ENCODE assay signal across 9 cellular contexts in genomic region chr1:150009604-150010387, GRCh38. TPM values are rescaled to one million over a fixed set of nuclear protein-coding genes. Genes with fewer than 3 reads are reported as not detected.
A peak's percentile ranks its signal among the peaks of the same experiment; 100 is the strongest.
DNase-seq lines count a peak whose midpoint lies in the region; TF ChIP-seq lines count a peak whose summit lies in the region.
"Had no signal": no experiment of that assay in that cellular context is flagged by ENCODE, and none has a peak within 500 bp of the region (broad histone marks: within the 10 kb centered on the region; RNA-seq: fewer than 3 reads in every experiment).

No MANE protein-coding gene starts in this region.

- H3K9me3 ChIP-seq in right atrium auricular region, result no peaks in the 10 kb centered on the region
- H3K9me3 ChIP-seq in prostate gland, result no peaks in the 10 kb centered on the region
- H3K9me3 ChIP-seq in uterus, result no peaks in the 10 kb centered on the region

- TF ChIP-seq POLR2A in prostate gland (IDR thresholded peaks at IDR 0.05) (no peak), uterus (IDR thresholded peaks at IDR 0.05) (peak; percentile 47 to 49)

- intact Hi-C loops in prostate gland (cut with DNase I), result loop anchor here (5.0 kb wide), 1 partner anchor 58 kb away; the partner anchor contains the start of gene VPS45
- intact Hi-C loops in uterus (cut with DNase I; ENCODE audit: low total_unique reads), result no loop called here

- H3K27ac ChIP-seq in right atrium auricular region, result peak overlapping the region; percentile 96 to 98
- peak overlapping the region; percentile 96 to 98 for H3K27ac ChIP-seq in prostate gland
- H3K27ac ChIP-seq in uterus, result peak overlapping the region; percentile 94

- H3K36me3 ChIP-seq in right atrium auricular region (no peaks in the 10 kb centered on the region), prostate gland (no peaks in the 10 kb centered on the region), uterus (no peaks in the 10 kb centered on the region)

- WGBS in prostate gland, result under 1% methylated on average over 29 of the region's 29 CpGs

- no peaks in the 10 kb centered on the region for H3K27me3 ChIP-seq in right atrium auricular region
- H3K27me3 ChIP-seq in prostate gland (replicated peaks; ENCODE audit: insufficient read depth), result no peaks in the 10 kb centered on the region
- H3K27me3 ChIP-seq in uterus, result no peaks in the 10 kb centered on the region

- peak; percentile 46 to 66 for DNase-seq in NCI-H2081 (lab: John Stamatoyannopoulos, UW)
- DNase-seq in NCI-H2081 treated with DMSO at 0.1 percent for 48 hours (lab: John Stamatoyannopoulos, UW), result no peak
- peak; percentile 80 for DNase-seq in HT1080 (ENCODE audit: low read depth)
- DNase-seq in SW480 (ENCODE audit: low spot score), result peak; percentile 69
- DNase-seq in amniotic stem cell (lab: John Stamatoyannopoulos, UW), result peak; percentile 85
- DNase-seq in right atrium auricular region (ENCODE audit: low spot score), result peak; percentile 75
- DNase-seq in prostate gland (ENCODE audit: low spot score), result peak; percentile 66
- peak; percentile 57 to 83 for DNase-seq in uterus
- DNase-seq: DND-41 had no signal

- peaks cover 0 to 30% of the 10 kb centered on the region in 2 donors for H3K4me1 ChIP-seq in right atrium auricular region
- peaks cover 9% of the 10 kb centered on the region for H3K4me1 ChIP-seq in prostate gland (replicated peaks)
- H3K4me1 ChIP-seq in uterus, result peaks cover 0 to 16% of the 10 kb centered on the region in 2 donors

- no peak for TF ChIP-seq CTCF in right atrium auricular region (IDR thresholded peaks at IDR 0.05)
- no peak for TF ChIP-seq CTCF in prostate gland (IDR thresholded peaks at IDR 0.05)
- peak in 1 of 4 experiments; percentile 5 for TF ChIP-seq CTCF in uterus (IDR thresholded peaks at IDR 0.05)

- H3K4me3 ChIP-seq in right atrium auricular region, result peak overlapping the region; percentile 84 to 93
- H3K4me3 ChIP-seq in prostate gland, result peak overlapping the region; percentile 80 to 88
- H3K4me3 ChIP-seq in uterus, result peak overlapping the region; percentile 57 to 85

RNA-seq across cellular contexts. Expression of gene OTUD7B, which starts 0.7 kb away (rescaled TPM):
- total RNA-seq in HT1080 (2014; rRNA removed; shearing (Covaris generic)), result 5.7 and 10.7 TPM in 2 replicates
- 2.8 and 3.0 TPM in 2 replicates for polyA plus RNA-seq in HT1080 (2015; cell fraction: cytosol; rRNA removed)
- polyA plus RNA-seq in HT1080 (2015; cell fraction: nucleus; rRNA removed), result 5.1 and 6.5 TPM in 2 replicates
- total RNA-seq in right atrium auricular region (10 to 100 TPM; 12.1 to 20.0 TPM), prostate gland (10 to 100 TPM; 13.5 to 27.3 TPM), uterus (10 to 100 TPM in 3 of 4 donors, 1 to 10 TPM in 1; 9.7 to 44.9 (median 28.8) TPM)

RNA-seq across cellular contexts. Expression of gene VPS45, which starts 57.8 kb away (rescaled TPM):
- total RNA-seq in HT1080 (2014; rRNA removed; shearing (Covaris generic)), result 27.9 and 28.5 TPM in 2 replicates
- 19.3 and 22.7 TPM in 2 replicates for polyA plus RNA-seq in HT1080 (2015; cell fraction: cytosol; rRNA removed)
- polyA plus RNA-seq in HT1080 (2015; cell fraction: nucleus; rRNA removed), result 78.8 and 85.5 TPM in 2 replicates
- total RNA-seq in right atrium auricular region, result 10 to 100 TPM; 34.9 to 38.8 TPM
- 10 to 100 TPM; 29.6 to 33.3 TPM for total RNA-seq in prostate gland
- total RNA-seq in uterus, result 10 to 100 TPM; 28.4 to 86.3 (median 66.9) TPM
